ENCODE assay signal across 8 cellular contexts in genomic region chr5:38557309-38557710, GRCh38. TPM values are rescaled to one million over a fixed set of nuclear protein-coding genes. Genes with fewer than 3 reads are reported as not detected.
DNase-seq lines count a peak whose midpoint lies in the region; ATAC-seq and TF ChIP-seq lines count a peak whose summit lies in the region.

No MANE protein-coding gene starts in this region.

- intact Hi-C loops in esophagus muscularis mucosa (cut with DNase I): loop anchor here (5.0 to 10.0 kb wide), 2 partner anchors 110 to 247 kb away; no protein-coding TSS in a partner anchor

- no peak for TF ChIP-seq POLR2A in esophagus muscularis mucosa (IDR thresholded peaks at IDR 0.05; ENCODE audit: low read depth)

- H3K27me3 ChIP-seq in CD4-positive, CD25-positive, alpha-beta regulatory T cell (ENCODE audit: control insufficient read depth, insufficient read depth, low read length): peaks cover 49% of the 10 kb centered on the region
- H3K27me3 ChIP-seq in SJCRH30 (no peaks in the 10 kb centered on the region), esophagus muscularis mucosa (no peaks in the 10 kb centered on the region)

- no peaks in the 10 kb centered on the region for H3K36me3 ChIP-seq in CD4-positive, CD25-positive, alpha-beta regulatory T cell (ENCODE audit: control insufficient read depth, insufficient read depth, low read length)
- H3K36me3 ChIP-seq in SJCRH30 (no peaks in the 10 kb centered on the region), esophagus muscularis mucosa (no peaks in the 10 kb centered on the region)

- peaks cover 0 to 19% (median 4%) of the 10 kb centered on the region in 4 donors for H3K4me1 Mint-ChIP-seq in CD4-positive, CD25-positive, alpha-beta regulatory T cell
- H3K4me1 Mint-ChIP-seq in osteocyte (ENCODE audit: unreplicated experiment): peaks cover 20% of the 10 kb centered on the region

- DNase-seq in CD4-positive, CD25-positive, alpha-beta regulatory T cell: no peak
- DNase-seq in SJCRH30: no peak
- DNase-seq in esophagus muscularis mucosa (ENCODE audit: extremely low spot score): no peak
- no peak for DNase-seq in osteocyte (ENCODE audit: extremely low spot score, unreplicated experiment)
- no peak for DNase-seq in central memory CD4-positive, alpha-beta T cell

- TF ChIP-seq CTCF in esophagus muscularis mucosa (IDR thresholded peaks at IDR 0.05) (no peak), osteocyte (IDR thresholded peaks at IDR 0.05) (no peak)

- H3K4me3 Mint-ChIP-seq in CD4-positive, CD25-positive, alpha-beta regulatory T cell: peak overlapping the region in 3 of 4 donors; percentile 1 to 60 (median 50)
- H3K4me3 Mint-ChIP-seq in osteocyte (ENCODE audit: unreplicated experiment): peak overlapping the region; percentile 89

- peaks cover 8% of the 10 kb centered on the region for H3K4me1 ChIP-seq in CD4-positive, CD25-positive, alpha-beta regulatory T cell (ENCODE audit: control insufficient read depth, insufficient read depth, low read length, poor library complexity, severe bottlenecking)
- H3K4me1 ChIP-seq in SJCRH30: peaks cover 5% of the 10 kb centered on the region; the same call in 1 of the 2 replicates
- peaks cover 11 to 40% (median 29%) of the 10 kb centered on the region in 4 donors for H3K4me1 ChIP-seq in esophagus muscularis mucosa

- no peaks in the 10 kb centered on the region for H3K36me3 Mint-ChIP-seq in CD4-positive, CD25-positive, alpha-beta regulatory T cell
- H3K36me3 Mint-ChIP-seq in osteocyte (ENCODE audit: unreplicated experiment): no peaks in the 10 kb centered on the region

- no peak overlapping the region for H3K27ac Mint-ChIP-seq in CD4-positive, CD25-positive, alpha-beta regulatory T cell
- H3K27ac Mint-ChIP-seq in osteocyte (ENCODE audit: unreplicated experiment): peak overlapping the region; percentile 87

- H3K9me3 ChIP-seq in CD4-positive, CD25-positive, alpha-beta regulatory T cell (ENCODE audit: control insufficient read depth in 2 of 2, low read length in 2 of 2): no peaks in the 10 kb centered on the region
- no peaks in the 10 kb centered on the region for H3K9me3 ChIP-seq in SJCRH30 (replicated peaks)
- no peaks in the 10 kb centered on the region for H3K9me3 ChIP-seq in esophagus muscularis mucosa

- TF ChIP-seq EP300 in esophagus muscularis mucosa (IDR thresholded peaks at IDR 0.05): no peak

- peaks cover 0 to 6% (median 0%) of the 10 kb centered on the region in 7 donors for H3K9me3 Mint-ChIP-seq in CD4-positive, CD25-positive, alpha-beta regulatory T cell
- H3K9me3 Mint-ChIP-seq in osteocyte (ENCODE audit: unreplicated experiment): no peaks in the 10 kb centered on the region

- WGBS in esophagus muscularis mucosa: 3% methylated on average over 14 of the region's 14 CpGs

- peaks cover 73% of the 10 kb centered on the region for H3K27me3 Mint-ChIP-seq in CD4-positive, CD25-positive, alpha-beta regulatory T cell
- peaks cover 12% of the 10 kb centered on the region for H3K27me3 Mint-ChIP-seq in osteocyte (ENCODE audit: unreplicated experiment)

- no peak for ATAC-seq in CD4-positive, CD25-positive, alpha-beta regulatory T cell (ENCODE audit: low read depth in 2 of 2)
- no peak for ATAC-seq in GM18858 (IDR thresholded peaks at IDR 0.05; ENCODE audit: unreplicated experiment)
- no peak for ATAC-seq in GM19397 (IDR thresholded peaks at IDR 0.05; ENCODE audit: unreplicated experiment)
- ATAC-seq in HG02678 (IDR thresholded peaks at IDR 0.05; ENCODE audit: unreplicated experiment): no peak

- no peak overlapping the region for H3K4me3 ChIP-seq in CD4-positive, CD25-positive, alpha-beta regulatory T cell (ENCODE audit: low read depth, low read length)
- H3K4me3 ChIP-seq in SJCRH30 (peak overlapping the region; percentile 93), esophagus muscularis mucosa (peak overlapping the region; percentile 81 to 98 (median 92))

- H3K27ac ChIP-seq in CD4-positive, CD25-positive, alpha-beta regulatory T cell (ENCODE audit: insufficient read depth, low read length, poor library complexity, severe bottlenecking): no peak overlapping the region
- peak overlapping the region; percentile 78 for H3K27ac ChIP-seq in SJCRH30
- H3K27ac ChIP-seq in esophagus muscularis mucosa (replicated peaks in 1 of 4): peak overlapping the region; percentile 89 to 98 (median 96)

RNA-seq across cellular contexts. Expression of gene LIFR, which starts 0.9 kb away (rescaled TPM):
- not detected for total RNA-seq in CD4-positive, CD25-positive, alpha-beta regulatory T cell
- not detected for polyA plus RNA-seq in CD4-positive, CD25-positive, alpha-beta regulatory T cell
- total RNA-seq in SJCRH30 (2014; rRNA removed; shearing (Covaris generic)): 27.4 and 30.6 TPM in 2 replicates
- total RNA-seq in esophagus muscularis mucosa: 100 to 1,000 TPM in 1 of 4 donors, 10 to 100 TPM in 3; 72.3 to 102 (median 90.1) TPM
- 8.1 and 8.9 TPM in 2 replicates for total RNA-seq in osteocyte
